Comparison of ENCODE assay signal across 17 cellular contexts in the genomic region with DNA sequence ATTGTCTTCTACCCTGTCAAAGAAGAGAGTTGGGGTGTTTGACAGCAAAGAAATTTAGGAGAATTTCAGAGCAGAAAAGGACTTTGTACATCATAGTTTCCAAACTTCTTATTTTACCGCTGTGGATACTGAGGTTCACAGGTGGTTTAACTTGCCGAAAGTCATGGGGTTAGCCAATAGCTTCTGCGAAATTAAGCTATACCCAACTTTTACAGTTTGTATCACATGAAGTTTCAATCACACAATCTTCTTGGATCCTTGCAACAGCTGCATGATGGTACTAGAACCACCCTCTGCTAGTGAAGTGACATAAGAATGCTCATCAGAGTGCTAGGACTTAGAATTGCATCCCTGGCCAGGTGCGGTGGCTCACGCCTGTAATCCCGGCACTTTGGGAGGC.
A peak's percentile ranks its signal among the peaks of the same experiment; 100 is the strongest.
DNase-seq lines count a peak whose midpoint lies in the region; ATAC-seq and TF ChIP-seq lines count a peak whose summit lies in the region.
"Had no signal": no experiment of that assay in that cellular context is flagged by ENCODE, and none has a peak within 500 bp of the region (broad histone marks: within the 10 kb centered on the region; RNA-seq: fewer than 3 reads in every experiment).

No MANE protein-coding gene starts in this region.

- H3K4me3 Mint-ChIP-seq in activated CD8-positive, alpha-beta memory T cell treated with anti-CD3 and anti-CD28 coated beads, Interleukin-2, amount 10 ng/mL, durations not matched to agents 7 days and 5 days: no peak overlapping the region
- H3K4me3 Mint-ChIP-seq in natural killer cell: no peak overlapping the region
- H3K4me3 Mint-ChIP-seq in stimulated activated effector memory CD8-positive, alpha-beta T cell treated with anti-CD3 and anti-CD28 coated beads, Interleukin-12 subunit alpha, Interleukin-12 subunit beta, amount 100 ng/mL, for 72 hours: no peak overlapping the region
- H3K4me3 Mint-ChIP-seq: B cell; CD4-positive, alpha-beta T cell; CD8-positive, alpha-beta T cell had no signal

- H3K36me3 ChIP-seq in ascending aorta: no peaks in the 10 kb centered on the region
- H3K36me3 ChIP-seq: BLaER1 treated with 17β-estradiol and CSF1 and Interleukin-3, amounts not matched to agents 10 nM and 100 nM had no signal

- TF ChIP-seq CTCF in natural killer cell (IDR thresholded peaks at IDR 0.05) (no peak), ascending aorta (IDR thresholded peaks at IDR 0.05) (no peak)

- intact Hi-C loops in natural killer cell (cut with micrococcal nuclease) (no loop called here), ascending aorta (cut with DNase I) (no loop called here)

- no peak overlapping the region for H3K27ac Mint-ChIP-seq in activated CD8-positive, alpha-beta memory T cell treated with anti-CD3 and anti-CD28 coated beads, Interleukin-2, amount 10 ng/mL, durations not matched to agents 7 days and 5 days
- H3K27ac Mint-ChIP-seq in natural killer cell: no peak overlapping the region
- H3K27ac Mint-ChIP-seq in stimulated activated effector memory CD8-positive, alpha-beta T cell treated with anti-CD3 and anti-CD28 coated beads, Interleukin-12 subunit alpha, Interleukin-12 subunit beta, amount 100 ng/mL, for 72 hours: no peak overlapping the region
- H3K27ac Mint-ChIP-seq: B cell; CD4-positive, alpha-beta T cell; CD8-positive, alpha-beta T cell had no signal

- H3K9me3 Mint-ChIP-seq in activated CD8-positive, alpha-beta memory T cell treated with anti-CD3 and anti-CD28 coated beads, Interleukin-2, amount 10 ng/mL, durations not matched to agents 7 days and 5 days (ENCODE audit: low read depth): no peaks in the 10 kb centered on the region
- H3K9me3 Mint-ChIP-seq in natural killer cell: no peaks in the 10 kb centered on the region
- no peaks in the 10 kb centered on the region for H3K9me3 Mint-ChIP-seq in stimulated activated effector memory CD8-positive, alpha-beta T cell treated with anti-CD3 and anti-CD28 coated beads, Interleukin-12 subunit alpha, Interleukin-12 subunit beta, amount 100 ng/mL, for 72 hours

- peaks cover 4% of the 10 kb centered on the region for H3K27me3 Mint-ChIP-seq in activated CD8-positive, alpha-beta memory T cell treated with anti-CD3 and anti-CD28 coated beads, Interleukin-2, amount 10 ng/mL, durations not matched to agents 7 days and 5 days
- H3K27me3 Mint-ChIP-seq in natural killer cell (ENCODE audit: low read depth in 2 of 2): peaks cover 40 to 72% of the 10 kb centered on the region in 2 donors
- H3K27me3 Mint-ChIP-seq: B cell; CD4-positive, alpha-beta T cell had no signal

- DNase-seq in activated CD8-positive, alpha-beta memory T cell treated with anti-CD3 and anti-CD28 coated beads, Interleukin-2, amount 10 ng/mL, durations not matched to agents 7 days and 5 days: no peak
- DNase-seq in activated CD8-positive, alpha-beta memory T cell treated with anti-CD3 and anti-CD28 coated beads, Interleukin-2, amount 50 U/mL, for 48 hours: no peak
- no peak for DNase-seq in natural killer cell
- DNase-seq in stimulated activated effector memory CD8-positive, alpha-beta T cell treated with anti-CD3 and anti-CD28 coated beads, Interleukin-12 subunit alpha, Interleukin-12 subunit beta, amount 100 ng/mL, for 72 hours (ENCODE audit: low spot score in 2 of 2): no peak
- no peak for DNase-seq in ascending aorta (ENCODE audit: low spot score in 2 of 2)
- DNase-seq: AML-193; Caco-2; Calu3; CD4-positive, alpha-beta T cell; CD8-positive, alpha-beta T cell; DMS79 treated with DMSO at 0.1 percent for 48 hours; GF-D8 had no signal

- no peak overlapping the region for H3K4me3 ChIP-seq in ascending aorta
- H3K4me3 ChIP-seq: A549; BLaER1 treated with 17β-estradiol and CSF1 and Interleukin-3, amounts not matched to agents 10 nM and 100 nM had no signal

- CTCF ChIA-PET in activated CD8-positive, alpha-beta memory T cell treated with anti-CD3 and anti-CD28 coated beads, Interleukin-2, amount 10 ng/mL, durations not matched to agents 7 days and 5 days (lab: Charles Lee): interaction anchor here (0.9 to 1.2 kb wide), 3 partner anchors 16 to 252 kb away, joined by 3 read pairs; no protein-coding TSS in a partner anchor

- peaks cover 13% of the 10 kb centered on the region for H3K4me1 Mint-ChIP-seq in activated CD8-positive, alpha-beta memory T cell treated with anti-CD3 and anti-CD28 coated beads, Interleukin-2, amount 10 ng/mL, durations not matched to agents 7 days and 5 days
- H3K4me1 Mint-ChIP-seq in natural killer cell: peaks cover 9% of the 10 kb centered on the region in 2 donors
- H3K4me1 Mint-ChIP-seq in stimulated activated effector memory CD8-positive, alpha-beta T cell treated with anti-CD3 and anti-CD28 coated beads, Interleukin-12 subunit alpha, Interleukin-12 subunit beta, amount 100 ng/mL, for 72 hours: no peaks in the 10 kb centered on the region

- peaks cover 14% of the 10 kb centered on the region for H3K36me3 Mint-ChIP-seq in activated CD8-positive, alpha-beta memory T cell treated with anti-CD3 and anti-CD28 coated beads, Interleukin-2, amount 10 ng/mL, durations not matched to agents 7 days and 5 days
- no peaks in the 10 kb centered on the region for H3K36me3 Mint-ChIP-seq in natural killer cell
- H3K36me3 Mint-ChIP-seq in stimulated activated effector memory CD8-positive, alpha-beta T cell treated with anti-CD3 and anti-CD28 coated beads, Interleukin-12 subunit alpha, Interleukin-12 subunit beta, amount 100 ng/mL, for 72 hours: no peaks in the 10 kb centered on the region
- H3K36me3 Mint-ChIP-seq: CD8-positive, alpha-beta T cell had no signal

- peak; percentile 16 for ATAC-seq in activated CD8-positive, alpha-beta memory T cell treated with anti-CD3 and anti-CD28 coated beads, Interleukin-2, amount 10 ng/mL, durations not matched to agents 7 days and 5 days
- peak in 2 of 3 donors; percentile 40 to 71 for ATAC-seq in natural killer cell
- ATAC-seq in stimulated activated effector memory CD8-positive, alpha-beta T cell treated with anti-CD3 and anti-CD28 coated beads, Interleukin-12 subunit alpha, Interleukin-12 subunit beta, amount 100 ng/mL, for 72 hours: no peak
- ATAC-seq: A549; CD8-positive, alpha-beta T cell had no signal

- H3K27me3 ChIP-seq in ascending aorta: no peaks in the 10 kb centered on the region
- H3K27me3 ChIP-seq: BLaER1 treated with 17β-estradiol and CSF1 and Interleukin-3, amounts not matched to agents 10 nM and 100 nM had no signal

- no peaks in the 10 kb centered on the region for H3K4me1 ChIP-seq in ascending aorta
- H3K4me1 ChIP-seq: Caco-2 had no signal

- no peaks in the 10 kb centered on the region for H3K9me3 ChIP-seq in ascending aorta
- H3K9me3 ChIP-seq: A549, Caco-2 had no signal

- no peak overlapping the region for H3K27ac ChIP-seq in ascending aorta
- H3K27ac ChIP-seq: 22Rv1; A549; BLaER1 treated with 17β-estradiol and CSF1 and Interleukin-3, amounts not matched to agents 10 nM and 100 nM; C4-2B had no signal
